Comparison of ENCODE assay signal across 29 cellular contexts in the genomic region with DNA sequence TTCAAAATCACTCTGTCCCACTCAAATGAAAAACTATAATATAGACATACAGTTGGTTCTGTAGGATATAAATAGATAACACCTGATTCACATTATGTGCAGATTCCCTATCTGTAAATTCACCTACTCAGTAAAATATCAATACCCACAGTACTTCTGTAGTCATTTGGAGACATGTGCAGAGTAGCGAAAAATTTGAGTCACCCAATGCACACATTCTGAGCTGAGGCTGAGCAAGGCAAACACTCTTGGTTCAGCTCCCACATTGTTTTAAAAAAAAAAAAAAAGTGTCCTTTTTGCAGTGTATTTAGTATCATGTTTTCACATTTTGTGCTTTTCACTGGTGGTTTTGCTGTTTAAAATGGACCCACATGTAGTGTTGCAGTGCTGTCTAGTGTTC. TPM values are rescaled to one million over a fixed set of nuclear protein-coding genes. Genes with fewer than 3 reads are reported as not detected.
DNase-seq lines count a peak whose midpoint lies in the region; ATAC-seq, FAIRE-seq and TF ChIP-seq lines count a peak whose summit lies in the region.
"Had no signal": no experiment of that assay in that cellular context is flagged by ENCODE, and none has a peak within 500 bp of the region (broad histone marks: within the 10 kb centered on the region; RNA-seq: fewer than 3 reads in every experiment).

No MANE protein-coding gene starts in this region.

- no peaks in the 10 kb centered on the region for H3K9me3 Mint-ChIP-seq in astrocyte (ENCODE audit: unreplicated experiment)
- H3K9me3 Mint-ChIP-seq: activated naive CD4-positive, alpha-beta T cell treated with anti-CD3 and anti-CD28 coated beads for 36 hours; activated T-helper 1 cell treated with anti-CD3 and anti-CD28 coated beads, Interleukin-12 subunit alpha, Interleukin-12 subunit beta, Interleukin-2, Interleukin-4 antibody, amounts not matched to agents 30 ng/mL and 10 ng/mL and 1 ng/mL, durations not matched to agents 14 hours and 24 hours and 36 hours; CD4-positive, alpha-beta T cell; central memory CD8-positive, alpha-beta T cell; endodermal cell had no signal

- H3K27me3 Mint-ChIP-seq in astrocyte (ENCODE audit: low read depth, unreplicated experiment), result no peaks in the 10 kb centered on the region
- H3K27me3 Mint-ChIP-seq: activated CD8-positive, alpha-beta memory T cell treated with anti-CD3 and anti-CD28 coated beads, Interleukin-2, amount 10 ng/mL, durations not matched to agents 7 days and 5 days; CD4-positive, alpha-beta T cell; central memory CD8-positive, alpha-beta T cell had no signal

- no peak overlapping the region for H3K4me3 Mint-ChIP-seq in astrocyte (ENCODE audit: unreplicated experiment)
- H3K4me3 Mint-ChIP-seq: activated CD8-positive, alpha-beta memory T cell treated with anti-CD3 and anti-CD28 coated beads, Interleukin-2, amount 10 ng/mL, durations not matched to agents 7 days and 5 days; activated naive CD4-positive, alpha-beta T cell treated with anti-CD3 and anti-CD28 coated beads for 36 hours; activated T-helper 1 cell treated with anti-CD3 and anti-CD28 coated beads, Interleukin-12 subunit alpha, Interleukin-12 subunit beta, Interleukin-2, Interleukin-4 antibody, amounts not matched to agents 30 ng/mL and 10 ng/mL and 1 ng/mL, durations not matched to agents 14 hours and 24 hours and 36 hours; CD4-positive, alpha-beta T cell; central memory CD8-positive, alpha-beta T cell; endodermal cell had no signal

- no peaks in the 10 kb centered on the region for H3K27me3 ChIP-seq in astrocyte (ENCODE audit: insufficient read depth, low read length)
- H3K27me3 ChIP-seq: stomach had no signal

- no peak overlapping the region for H3K4me2 ChIP-seq in astrocyte (ENCODE audit: low read length)

- H3K4me3 ChIP-seq in astrocyte (ENCODE audit: insufficient read depth, low read depth, low read length), result no peak overlapping the region
- H3K4me3 ChIP-seq: stomach had no signal

- H3K36me3 ChIP-seq in astrocyte (ENCODE audit: insufficient read depth, low read length), result peaks cover 9% of the 10 kb centered on the region

- no peaks in the 10 kb centered on the region for H4K20me1 ChIP-seq in astrocyte (ENCODE audit: insufficient read depth, low read length)

- no peak overlapping the region for H2AFZ ChIP-seq in astrocyte (ENCODE audit: low read depth, low read length)
- H2AFZ ChIP-seq: parathyroid adenoma had no signal

- DNase-seq in DMS53 (lab: John Stamatoyannopoulos, UW) (peak; percentile 22), DMS53 treated with DMSO at 0.1 percent for 48 hours (lab: John Stamatoyannopoulos, UW; ENCODE audit: unreplicated experiment) (no peak), EH (ENCODE audit: low read depth) (peak; percentile 2), astrocyte (ENCODE audit: low read depth) (no peak), NCI-H1105 (lab: John Stamatoyannopoulos, UW) (no peak), MV-4-11 (lab: John Stamatoyannopoulos, UW) (no peak)
- DNase-seq: 8988T; activated CD4-positive, alpha-beta T cell treated with anti-CD3 and anti-CD28 coated beads, Interleukin-2, amount 50 U/mL, for 1 hour; activated CD8-positive, alpha-beta memory T cell treated with anti-CD3 and anti-CD28 coated beads, Interleukin-2, amount 10 ng/mL, durations not matched to agents 7 days and 5 days; activated naive CD4-positive, alpha-beta T cell treated with anti-CD3 and anti-CD28 coated beads for 36 hours; AML-193; CD4-positive, alpha-beta T cell; dermis blood vessel endothelial cell; endodermal cell; hippocampal formation; left ventricle myocardium superior; NCI-H2107; NCI-H774; SIG-M5; stimulated activated CD4-positive, alpha-beta T cell treated with anti-CD3 and anti-CD28 coated beads, Interleukin-2, amount 100 ng/mL, for 24 hours; stimulated activated CD8-positive, alpha-beta memory T cell treated with anti-CD3 and anti-CD28 coated beads, Interleukin-4, amount 100 ng/mL, for 48 hours; stomach had no signal

- no peaks in the 10 kb centered on the region for H3K4me1 ChIP-seq in astrocyte (ENCODE audit: insufficient read depth, low read length)
- H3K4me1 ChIP-seq: parathyroid adenoma, stomach had no signal

- H3K79me2 ChIP-seq in astrocyte (ENCODE audit: insufficient read depth, low read length), result no peaks in the 10 kb centered on the region
- H3K79me2 ChIP-seq: parathyroid adenoma had no signal

- ATAC-seq in GM18861 (IDR thresholded peaks at IDR 0.05; ENCODE audit: unreplicated experiment), result no peak
- ATAC-seq: activated CD8-positive, alpha-beta memory T cell treated with anti-CD3 and anti-CD28 coated beads, Interleukin-2, amount 10 ng/mL, durations not matched to agents 7 days and 5 days; left ventricle myocardium superior had no signal

- no peak overlapping the region for H3K27ac ChIP-seq in astrocyte (ENCODE audit: low read depth, low read length)
- H3K27ac ChIP-seq: parathyroid adenoma, stomach, VCaP had no signal

- H3K4me1 Mint-ChIP-seq in astrocyte (ENCODE audit: low read depth, unreplicated experiment), result peaks cover 24% of the 10 kb centered on the region
- H3K4me1 Mint-ChIP-seq: central memory CD8-positive, alpha-beta T cell had no signal

- no peak for TF ChIP-seq CTCF in astrocyte (IDR thresholded peaks at IDR 0.05; ENCODE audit: insufficient read depth, low read depth, low read length)

- FAIRE-seq in astrocyte (lab: Jason Lieb, UNC) (peak; percentile 5), islet of Langerhans (lab: Jason Lieb, UNC) (peak; percentile 62)
- FAIRE-seq: urothelium cell line had no signal

- H3K9me3 ChIP-seq in astrocyte (ENCODE audit: insufficient read depth, low read depth, low read length), result no peaks in the 10 kb centered on the region
- H3K9me3 ChIP-seq: stomach had no signal

- H3K9ac ChIP-seq in astrocyte (ENCODE audit: low read length), result no peak overlapping the region
- H3K9ac ChIP-seq: parathyroid adenoma had no signal

- H3K36me3 Mint-ChIP-seq in astrocyte (ENCODE audit: low read depth, unreplicated experiment), result peaks cover 19% of the 10 kb centered on the region

- no peak overlapping the region for H3K27ac Mint-ChIP-seq in astrocyte (ENCODE audit: unreplicated experiment)
- H3K27ac Mint-ChIP-seq: activated CD8-positive, alpha-beta memory T cell treated with anti-CD3 and anti-CD28 coated beads, Interleukin-2, amount 10 ng/mL, durations not matched to agents 7 days and 5 days; activated naive CD4-positive, alpha-beta T cell treated with anti-CD3 and anti-CD28 coated beads for 36 hours; activated T-helper 1 cell treated with anti-CD3 and anti-CD28 coated beads, Interleukin-12 subunit alpha, Interleukin-12 subunit beta, Interleukin-2, Interleukin-4 antibody, amounts not matched to agents 30 ng/mL and 10 ng/mL and 1 ng/mL, durations not matched to agents 14 hours and 24 hours and 36 hours; CD4-positive, alpha-beta T cell; endodermal cell had no signal

RNA-seq across cellular contexts. Expression of a gene that starts 27.3 kb away (rescaled TPM):
- total RNA-seq in astrocyte, result 9.8 and 9.9 TPM in 2 replicates

Comparison
In these comparisons a context has a peak if more than half of its experiments do, and no peak if none do; other contexts are left out.
1. DNase-seq: peak in DMS53 (single experiment) and EH (single experiment); none in DMS53 treated with DMSO at 0.1 percent for 48 hours (single experiment), astrocyte (single experiment), NCI-H1105 (single experiment) and MV-4-11 (single experiment).